25 cellular contexts compared by ENCODE assay signal in genomic region chr12:42003031-42003430, GRCh38.
"Had no signal": no experiment of that assay in that cellular context is flagged by ENCODE, and none has a peak within 500 bp of the region (broad histone marks: within the 10 kb centered on the region; RNA-seq: fewer than 3 reads in every experiment).

No MANE protein-coding gene starts in this region.

- H3K4me3 Mint-ChIP-seq: dendritic cell treated with granulocyte-macrophage colony-stimulating factor and Interleukin-4, amounts not matched to agents 40 ng/mL and 50 ng/mL, for 4 days; effector memory CD8-positive, alpha-beta T cell; endodermal cell had no signal

- ATAC-seq: effector memory CD8-positive, alpha-beta T cell; esophagus mucosa; foreskin keratinocyte; gastrocnemius medialis; gastroesophageal sphincter; heart left ventricle; heart right ventricle had no signal

- H3K9me3 Mint-ChIP-seq: dendritic cell treated with granulocyte-macrophage colony-stimulating factor and Interleukin-4, amounts not matched to agents 40 ng/mL and 50 ng/mL, for 4 days; effector memory CD8-positive, alpha-beta T cell; endodermal cell had no signal

- FAIRE-seq: colon, endometrium, endothelial cell of umbilical vein, frontal cortex had no signal

- H3K27ac Mint-ChIP-seq: dendritic cell treated with granulocyte-macrophage colony-stimulating factor and Interleukin-4, amounts not matched to agents 40 ng/mL and 50 ng/mL, for 4 days; effector memory CD8-positive, alpha-beta T cell; endodermal cell had no signal

- DNase-seq: colonic mucosa; cortex of kidney; dermis blood vessel endothelial cell; dorsolateral prefrontal cortex; effector CD4-positive, alpha-beta T cell; effector CD8-positive, alpha-beta T cell; effector memory CD4-positive, alpha-beta T cell; effector memory CD8-positive, alpha-beta T cell; endodermal cell; erythroblast; esophagus squamous epithelium; foreskin fibroblast; foreskin keratinocyte; foreskin melanocyte; gastrocnemius medialis; glutamatergic neuron; heart left ventricle; heart right ventricle had no signal
